Comparison of ENCODE assay signal across 1 cellular context in the genomic region with DNA sequence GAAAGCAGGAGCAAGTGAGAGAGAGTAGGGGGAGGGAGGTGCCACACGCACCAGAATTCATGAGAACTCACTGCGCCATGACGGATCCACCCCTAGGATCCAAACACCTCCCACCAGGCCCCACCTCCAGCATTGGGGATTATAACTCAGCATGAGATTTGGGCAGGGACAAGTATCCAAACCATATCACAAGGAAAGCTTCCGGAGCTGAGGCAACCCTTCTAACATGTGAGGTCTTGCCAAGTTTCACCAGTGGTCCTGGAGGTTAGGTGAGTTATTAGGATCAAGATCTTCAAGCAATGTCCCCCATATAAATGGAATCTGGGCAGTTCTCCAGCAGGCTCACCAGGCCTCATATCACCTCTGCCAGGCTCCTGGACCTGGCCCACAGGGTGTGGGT.
TF ChIP-seq lines count a peak whose summit lies in the region.

No MANE protein-coding gene starts in this region.

TF ChIP-seq in WTC11, 78 proteins besides CTCF, POLR2A, EP300 and RAD21 (continued from another document):
- TF ChIP-seq GRHL2 (CRISPR knock-in tag; IDR thresholded peaks at IDR 0.05; ENCODE audit: insufficient replicate concordance, severe bottlenecking) (no peak), CREM (CRISPR knock-in tag; IDR thresholded peaks at IDR 0.05) (no peak), RELA (CRISPR knock-in tag; IDR thresholded peaks at IDR 0.05; ENCODE audit: borderline replicate concordance) (no peak), TEAD4 (CRISPR knock-in tag; IDR thresholded peaks at IDR 0.05) (no peak), ZNF219 (CRISPR knock-in tag; IDR thresholded peaks at IDR 0.05; ENCODE audit: borderline replicate concordance) (no peak), ESRRA (CRISPR knock-in tag; IDR thresholded peaks at IDR 0.05; ENCODE audit: borderline replicate concordance) (no peak), ATF1 (CRISPR knock-in tag; IDR thresholded peaks at IDR 0.05) (no peak), JAZF1 (CRISPR knock-in tag; IDR thresholded peaks at IDR 0.05) (no peak), FOXJ3 (CRISPR knock-in tag; IDR thresholded peaks at IDR 0.05; ENCODE audit: borderline replicate concordance) (no peak), HMGA2 (CRISPR knock-in tag; IDR thresholded peaks at IDR 0.05) (no peak), JUN (CRISPR knock-in tag; IDR thresholded peaks at IDR 0.05) (no peak)
- TF ChIP-seq, protein P1, sequence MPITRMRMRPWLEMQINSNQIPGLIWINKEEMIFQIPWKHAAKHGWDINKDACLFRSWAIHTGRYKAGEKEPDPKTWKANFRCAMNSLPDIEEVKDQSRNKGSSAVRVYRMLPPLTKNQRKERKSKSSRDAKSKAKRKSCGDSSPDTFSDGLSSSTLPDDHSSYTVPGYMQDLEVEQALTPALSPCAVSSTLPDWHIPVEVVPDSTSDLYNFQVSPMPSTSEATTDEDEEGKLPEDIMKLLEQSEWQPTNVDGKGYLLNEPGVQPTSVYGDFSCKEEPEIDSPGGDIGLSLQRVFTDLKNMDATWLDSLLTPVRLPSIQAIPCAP (CRISPR knock-in tag; IDR thresholded peaks at IDR 0.05) = no peak
- TF ChIP-seq, protein P2, sequence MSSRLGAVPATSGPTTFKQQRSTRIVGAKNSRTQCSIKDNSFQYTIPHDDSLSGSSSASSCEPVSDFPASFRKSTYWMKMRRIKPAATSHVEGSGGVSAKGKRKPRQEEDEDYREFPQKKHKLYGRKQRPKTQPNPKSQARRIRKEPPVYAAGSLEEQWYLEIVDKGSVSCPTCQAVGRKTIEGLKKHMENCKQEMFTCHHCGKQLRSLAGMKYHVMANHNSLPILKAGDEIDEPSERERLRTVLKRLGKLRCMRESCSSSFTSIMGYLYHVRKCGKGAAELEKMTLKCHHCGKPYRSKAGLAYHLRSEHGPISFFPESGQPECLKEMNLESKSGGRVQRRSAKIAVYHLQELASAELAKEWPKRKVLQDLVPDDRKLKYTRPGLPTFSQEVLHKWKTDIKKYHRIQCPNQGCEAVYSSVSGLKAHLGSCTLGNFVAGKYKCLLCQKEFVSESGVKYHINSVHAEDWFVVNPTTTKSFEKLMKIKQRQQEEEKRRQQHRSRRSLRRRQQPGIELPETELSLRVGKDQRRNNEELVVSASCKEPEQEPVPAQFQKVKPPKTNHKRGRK (CRISPR knock-in tag; IDR thresholded peaks at IDR 0.05; ENCODE audit: borderline replicate concordance) = no peak
- TF ChIP-seq, protein P3, sequence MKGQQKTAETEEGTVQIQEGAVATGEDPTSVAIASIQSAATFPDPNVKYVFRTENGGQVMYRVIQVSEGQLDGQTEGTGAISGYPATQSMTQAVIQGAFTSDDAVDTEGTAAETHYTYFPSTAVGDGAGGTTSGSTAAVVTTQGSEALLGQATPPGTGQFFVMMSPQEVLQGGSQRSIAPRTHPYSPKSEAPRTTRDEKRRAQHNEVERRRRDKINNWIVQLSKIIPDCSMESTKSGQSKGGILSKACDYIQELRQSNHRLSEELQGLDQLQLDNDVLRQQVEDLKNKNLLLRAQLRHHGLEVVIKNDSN (CRISPR knock-in tag; IDR thresholded peaks at IDR 0.05) = no peak
- TF ChIP-seq, protein P4, sequence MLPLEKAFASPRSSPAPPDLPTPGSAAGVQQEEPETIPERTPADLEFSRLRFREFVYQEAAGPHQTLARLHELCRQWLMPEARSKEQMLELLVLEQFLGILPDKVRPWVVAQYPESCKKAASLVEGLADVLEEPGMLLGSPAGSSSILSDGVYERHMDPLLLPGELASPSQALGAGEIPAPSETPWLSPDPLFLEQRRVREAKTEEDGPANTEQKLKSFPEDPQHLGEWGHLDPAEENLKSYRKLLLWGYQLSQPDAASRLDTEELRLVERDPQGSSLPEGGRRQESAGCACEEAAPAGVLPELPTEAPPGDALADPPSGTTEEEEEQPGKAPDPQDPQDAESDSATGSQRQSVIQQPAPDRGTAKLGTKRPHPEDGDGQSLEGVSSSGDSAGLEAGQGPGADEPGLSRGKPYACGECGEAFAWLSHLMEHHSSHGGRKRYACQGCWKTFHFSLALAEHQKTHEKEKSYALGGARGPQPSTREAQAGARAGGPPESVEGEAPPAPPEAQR (CRISPR knock-in tag; IDR thresholded peaks at IDR 0.05) = no peak
- TF ChIP-seq, protein P5, sequence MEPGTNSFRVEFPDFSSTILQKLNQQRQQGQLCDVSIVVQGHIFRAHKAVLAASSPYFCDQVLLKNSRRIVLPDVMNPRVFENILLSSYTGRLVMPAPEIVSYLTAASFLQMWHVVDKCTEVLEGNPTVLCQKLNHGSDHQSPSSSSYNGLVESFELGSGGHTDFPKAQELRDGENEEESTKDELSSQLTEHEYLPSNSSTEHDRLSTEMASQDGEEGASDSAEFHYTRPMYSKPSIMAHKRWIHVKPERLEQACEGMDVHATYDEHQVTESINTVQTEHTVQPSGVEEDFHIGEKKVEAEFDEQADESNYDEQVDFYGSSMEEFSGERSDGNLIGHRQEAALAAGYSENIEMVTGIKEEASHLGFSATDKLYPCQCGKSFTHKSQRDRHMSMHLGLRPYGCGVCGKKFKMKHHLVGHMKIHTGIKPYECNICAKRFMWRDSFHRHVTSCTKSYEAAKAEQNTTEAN (CRISPR knock-in tag; IDR thresholded peaks at IDR 0.05) = no peak
